Comparison of ENCODE assay signal across 18 cellular contexts in the genomic region with DNA sequence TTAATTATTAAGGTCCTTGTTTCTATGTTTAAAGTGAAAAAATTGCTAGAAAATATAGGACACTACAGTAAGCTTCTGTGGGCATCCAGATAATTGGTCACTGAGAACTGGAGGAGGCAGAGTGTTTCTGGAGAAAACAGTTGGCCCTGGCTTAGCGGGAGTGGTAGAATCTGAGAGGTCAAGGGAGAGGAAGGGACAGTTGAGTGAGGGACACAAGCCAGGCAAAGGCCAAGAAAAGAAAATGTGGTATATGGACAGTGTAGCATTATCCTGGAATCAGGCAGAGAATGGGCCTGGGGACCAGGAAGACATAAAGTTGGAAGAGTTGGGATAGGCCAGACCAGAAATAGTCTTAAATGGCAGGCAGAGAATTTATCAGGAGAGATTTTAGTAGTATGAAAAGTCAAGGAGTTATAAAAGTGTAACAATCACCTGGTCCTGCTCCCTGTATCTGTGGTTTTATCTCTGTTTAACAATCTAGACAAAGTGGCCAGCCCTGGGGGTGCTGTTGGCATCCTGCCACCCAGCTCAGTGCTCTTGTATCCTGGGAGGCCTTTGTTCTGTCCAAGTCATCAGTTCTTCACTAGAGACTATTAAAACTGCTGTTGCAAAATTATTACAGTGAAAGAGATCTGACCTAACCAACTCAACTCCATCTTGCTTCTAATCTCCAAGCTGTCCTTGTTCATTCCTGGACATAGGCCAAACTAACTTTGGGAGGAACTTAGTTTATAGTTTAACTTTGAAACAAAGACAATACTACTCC. TPM values are rescaled to one million over a fixed set of nuclear protein-coding genes. Genes with fewer than 3 reads are reported as not detected.
DNase-seq lines count a peak whose midpoint lies in the region; TF ChIP-seq lines count a peak whose summit lies in the region.
"Had no signal": no experiment of that assay in that cellular context is flagged by ENCODE, and none has a peak within 500 bp of the region (broad histone marks: within the 10 kb centered on the region; RNA-seq: fewer than 3 reads in every experiment).

No MANE protein-coding gene starts in this region.

- no peak overlapping the region for H3K4me3 ChIP-seq in smooth muscle cell
- no peak overlapping the region for H3K4me3 ChIP-seq in ascending aorta
- H3K4me3 ChIP-seq: Peyer's patch had no signal

- no peak overlapping the region for H2AFZ ChIP-seq in smooth muscle cell (ENCODE audit: low read depth)

- peak overlapping the region; percentile 28 for H3K9ac ChIP-seq in smooth muscle cell (ENCODE audit: low read depth)

- H3K4me1 ChIP-seq in smooth muscle cell (ENCODE audit: low read depth) (peaks cover 6% of the 10 kb centered on the region), ascending aorta (no peaks in the 10 kb centered on the region)

- no peaks in the 10 kb centered on the region for H3K9me3 ChIP-seq in smooth muscle cell (replicated peaks; ENCODE audit: low read depth)
- no peaks in the 10 kb centered on the region for H3K9me3 ChIP-seq in ascending aorta
- H3K9me3 ChIP-seq: Peyer's patch had no signal

- H3K27me3 Mint-ChIP-seq in type B pancreatic cell, result peaks cover 9% of the 10 kb centered on the region

- WGBS in smooth muscle cell (ENCODE audit: low lambda C conversion rate), result 96% methylated on average over 1 of the region's 1 CpG

- DNase-seq in NCI-H748 (lab: John Stamatoyannopoulos, UW; ENCODE audit: unreplicated experiment), result peak; percentile 32
- no peak for DNase-seq in NCI-H748 treated with DMSO at 0.1 percent for 48 hours (lab: John Stamatoyannopoulos, UW)
- peak; percentile 21 for DNase-seq in NCI-H69 (lab: John Stamatoyannopoulos, UW)
- peak; percentile 42 for DNase-seq in kidney tubule cell (ENCODE audit: low spot score)
- no peak for DNase-seq in smooth muscle cell (lab: John Stamatoyannopoulos, UW; ENCODE audit: unreplicated experiment)
- DNase-seq in type B pancreatic cell (ENCODE audit: extremely low spot score, unreplicated experiment), result no peak
- no peak for DNase-seq in SW 1271 (lab: John Stamatoyannopoulos, UW)
- DNase-seq in ascending aorta (ENCODE audit: low spot score in 2 of 2), result no peak
- DNase-seq: activated CD8-positive, alpha-beta memory T cell treated with anti-CD3 and anti-CD28 coated beads, Interleukin-2, amount 50 U/mL, for 48 hours; MV-4-11; NCI-H446 treated with DMSO at 0.1 percent for 48 hours; Peyer's patch; T-helper 1 cell had no signal

- no peaks in the 10 kb centered on the region for H3K36me3 Mint-ChIP-seq in type B pancreatic cell
- H3K36me3 Mint-ChIP-seq: activated naive CD4-positive, alpha-beta T cell treated with anti-CD3 and anti-CD28 coated beads, Interleukin-2, amount 50 U/mL, for 72 hours had no signal

- H3K27ac ChIP-seq in smooth muscle cell (ENCODE audit: low read depth) (no peak overlapping the region), ascending aorta (no peak overlapping the region)
- H3K27ac ChIP-seq: Peyer's patch had no signal

- no peaks in the 10 kb centered on the region for H3K27me3 ChIP-seq in smooth muscle cell (ENCODE audit: low read depth)
- H3K27me3 ChIP-seq in ascending aorta, result no peaks in the 10 kb centered on the region
- H3K27me3 ChIP-seq: Peyer's patch had no signal

- H3K4me2 ChIP-seq in smooth muscle cell, result no peak overlapping the region

- no peaks in the 10 kb centered on the region for H4K20me1 ChIP-seq in smooth muscle cell (ENCODE audit: low read depth)

- TF ChIP-seq CTCF in smooth muscle cell (IDR thresholded peaks at IDR 0.05; ENCODE audit: borderline replicate concordance, insufficient read depth, poor library complexity, severe bottlenecking) (no peak), type B pancreatic cell (conservative IDR thresholded peaks at IDR 0.05) (no peak), ascending aorta (IDR thresholded peaks at IDR 0.05) (no peak)

- no peaks in the 10 kb centered on the region for H3K36me3 ChIP-seq in smooth muscle cell (ENCODE audit: low read depth)
- no peaks in the 10 kb centered on the region for H3K36me3 ChIP-seq in ascending aorta
- H3K36me3 ChIP-seq: Peyer's patch had no signal

- H3K27ac Mint-ChIP-seq in type B pancreatic cell, result no peak overlapping the region
- H3K27ac Mint-ChIP-seq: activated naive CD4-positive, alpha-beta T cell treated with anti-CD3 and anti-CD28 coated beads, Interleukin-2, amount 50 U/mL, for 72 hours had no signal

- H3K4me1 Mint-ChIP-seq in type B pancreatic cell (ENCODE audit: unreplicated experiment), result peaks cover 12% of the 10 kb centered on the region

- intact Hi-C loops in ascending aorta (cut with DNase I), result no loop called here

- H3F3A ChIP-seq in smooth muscle cell (ENCODE audit: low read depth), result no peaks in the 10 kb centered on the region

- H3K9me3 Mint-ChIP-seq in type B pancreatic cell, result no peaks in the 10 kb centered on the region
- H3K9me3 Mint-ChIP-seq: activated naive CD4-positive, alpha-beta T cell treated with anti-CD3 and anti-CD28 coated beads, Interleukin-2, amount 50 U/mL, for 72 hours had no signal

- H3K79me2 ChIP-seq in smooth muscle cell (ENCODE audit: low read depth), result no peaks in the 10 kb centered on the region

- no peak overlapping the region for H3K4me3 Mint-ChIP-seq in type B pancreatic cell

RNA-seq across cellular contexts. Expression of gene MSGN1, which starts 15.4 kb away (rescaled TPM):
- total RNA-seq in smooth muscle cell (not detected in 2 replicates), type B pancreatic cell (ENCODE audit: low replicate concordance) (not detected in 2 replicates), ascending aorta (not detected)
- 0.56 TPM in 1 of 2 replicates, not detected in the other for polyA plus RNA-seq in smooth muscle cell
- total RNA-seq: activated naive CD4-positive, alpha-beta T cell treated with anti-CD3 and anti-CD28 coated beads, Interleukin-2, amount 50 U/mL, for 72 hours; frontal cortex; mononuclear cell; Peyer's patch; pulmonary artery endothelial cell; urinary bladder had no signal
- polyA plus RNA-seq: urinary bladder had no signal

RNA-seq across cellular contexts. Expression of gene GEN1, which starts 46.9 kb away (rescaled TPM):
- total RNA-seq in smooth muscle cell (6.7 and 8.2 TPM in 2 replicates), type B pancreatic cell (ENCODE audit: low replicate concordance) (14.6 and 21.9 TPM in 2 replicates), ascending aorta (not detected)
- polyA plus RNA-seq in smooth muscle cell, result 1.1 and 2.2 TPM in 2 replicates

RNA-seq across cellular contexts. Expression of gene SMC6, which starts 47.3 kb away (rescaled TPM):
- 18.1 and 27.2 TPM in 2 replicates for total RNA-seq in smooth muscle cell
- 11.2 and 14.7 TPM in 2 replicates for polyA plus RNA-seq in smooth muscle cell
- total RNA-seq in type B pancreatic cell (ENCODE audit: low replicate concordance), result 16.7 and 30.5 TPM in 2 replicates
- total RNA-seq in ascending aorta, result 6.2 TPM

Comparison
In these comparisons a context has a peak if more than half of its experiments do, and no peak if none do; other contexts are left out.
1. DNase-seq: peak in NCI-H748 (single experiment), NCI-H69 (single experiment) and kidney tubule cell (single experiment); none in NCI-H748 treated with DMSO at 0.1 percent for 48 hours (single experiment), smooth muscle cell (single experiment), type B pancreatic cell (single experiment), SW 1271 (0 of 2) and ascending aorta (0 of 2).